8 cellular contexts compared by ENCODE assay signal in the genomic region with DNA sequence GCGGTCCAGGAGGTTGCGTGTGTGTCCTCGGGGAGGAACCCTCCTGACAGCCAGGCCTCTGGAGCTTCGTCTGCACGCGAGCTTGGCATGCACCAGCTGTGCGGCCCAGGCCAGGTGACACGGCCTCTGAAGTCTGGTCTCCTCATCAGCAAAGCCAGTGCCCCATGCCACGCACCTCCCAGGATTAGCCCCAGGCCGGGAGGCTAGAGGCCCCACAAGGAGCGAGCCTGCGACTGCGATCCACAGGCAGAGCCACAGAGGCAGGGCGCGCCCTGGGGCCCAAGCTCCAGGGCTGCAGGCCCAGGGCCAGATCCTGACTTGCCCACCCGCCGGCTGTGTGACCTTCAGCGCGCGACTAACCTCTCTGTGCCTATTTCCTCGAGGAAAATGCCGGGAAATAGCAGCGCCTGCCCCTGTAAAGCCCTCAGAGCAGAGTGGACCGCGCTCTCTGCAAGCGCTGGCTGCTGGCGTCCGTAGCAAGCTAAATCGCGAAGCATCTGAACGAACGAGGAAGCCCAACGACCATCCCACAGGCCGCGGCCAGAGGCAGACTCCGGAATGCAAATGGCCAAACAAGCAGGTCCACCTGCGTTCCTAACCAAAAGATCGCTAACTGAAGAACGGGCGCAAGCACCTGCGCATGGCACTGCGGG. TPM values are rescaled to one million over a fixed set of nuclear protein-coding genes. Genes with fewer than 3 reads are reported as not detected.
DNase-seq lines count a peak whose midpoint lies in the region; ATAC-seq and TF ChIP-seq lines count a peak whose summit lies in the region.

No MANE protein-coding gene starts in this region.

- H3K27ac ChIP-seq in adrenal gland (peak overlapping the region in 4 of 5 donors; percentile 40 to 100 (median 86)), testis (peak overlapping the region; percentile 41 to 93)

- H3K4me1 ChIP-seq in adrenal gland (replicated peaks in 1 of 2): peaks cover 6 to 24% of the 10 kb centered on the region in 2 donors
- H3K4me1 ChIP-seq in testis: peaks cover 6% of the 10 kb centered on the region

- 3 to 36% (median 20%) methylated on average over 15 to 42 of the region's 42 CpGs for WGBS in adrenal gland, 4 donors
- 32 to 33% methylated on average over 5 to 42 of the region's 42 CpGs for WGBS in testis, 2 donors

- no peaks in the 10 kb centered on the region for H3K27me3 Mint-ChIP-seq in stimulated activated naive CD8-positive, alpha-beta T cell treated with anti-CD3 and anti-CD28 coated beads, Interleukin-15, Interleukin-2, amounts not matched to agents 100 ng/mL and 50 ng/mL, for 24 hours

- peaks cover 37% of the 10 kb centered on the region for H3K4me1 Mint-ChIP-seq in stimulated activated naive CD8-positive, alpha-beta T cell treated with anti-CD3 and anti-CD28 coated beads, Interleukin-15, Interleukin-2, amounts not matched to agents 100 ng/mL and 50 ng/mL, for 24 hours (ENCODE audit: low read depth)

- intact Hi-C loops in adrenal gland (cut with DNase I): no loop called here
- intact Hi-C loops in left colon (cut with DNase I, micrococcal nuclease): no loop called here
- intact Hi-C loops in testis (cut with DNase I; ENCODE audit: low total_unique reads): no loop called here

- no peak overlapping the region for H3K27ac Mint-ChIP-seq in stimulated activated naive CD8-positive, alpha-beta T cell treated with anti-CD3 and anti-CD28 coated beads, Interleukin-15, Interleukin-2, amounts not matched to agents 100 ng/mL and 50 ng/mL, for 24 hours

- H3K4me3 ChIP-seq in adrenal gland (peak overlapping the region in 2 of 4 donors; percentile 26 to 91), testis (peak overlapping the region; percentile 45 to 65)

- H3K9me3 Mint-ChIP-seq in stimulated activated naive CD8-positive, alpha-beta T cell treated with anti-CD3 and anti-CD28 coated beads, Interleukin-15, Interleukin-2, amounts not matched to agents 100 ng/mL and 50 ng/mL, for 24 hours: no peaks in the 10 kb centered on the region

- TF ChIP-seq CTCF in adrenal gland (IDR thresholded peaks at IDR 0.05): peak in 1 of 6 experiments; percentile 5
- TF ChIP-seq CTCF in testis (IDR thresholded peaks at IDR 0.05): no peak

- H3K36me3 ChIP-seq in adrenal gland (replicated peaks in 1 of 2): peaks cover 0 to 33% of the 10 kb centered on the region in 2 donors
- H3K36me3 ChIP-seq in testis (ENCODE audit: low read depth, missing control alignments): no peaks in the 10 kb centered on the region

- no peak for DNase-seq in stimulated activated naive CD8-positive, alpha-beta T cell treated with anti-CD3 and anti-CD28 coated beads, Interleukin-15, Interleukin-2, amounts not matched to agents 100 U/mL and 50 U/mL, for 24 hours
- DNase-seq in adrenal gland (peak in 3 of 7 donors; percentile 33 to 63 (median 41)), left colon (peak in 1 of 2 donors; percentile 30), testis (no peak), NCI-H2081 treated with DMSO at 0.1 percent for 48 hours (lab: John Stamatoyannopoulos, UW) (no peak), DMS153 (lab: John Stamatoyannopoulos, UW) (no peak)
- DNase-seq in activated CD4-positive, alpha-beta T cell treated with anti-CD3 and anti-CD28 coated beads, Interleukin-2, amount 50 U/mL, for 1 hour: no peak

- TF ChIP-seq POLR2A in adrenal gland (IDR thresholded peaks at IDR 0.05) (no peak), testis (IDR thresholded peaks at IDR 0.05) (no peak)

- H3K9me3 ChIP-seq in adrenal gland (replicated peaks in 1 of 3) (no peaks in the 10 kb centered on the region), testis (no peaks in the 10 kb centered on the region)

- H3K36me3 Mint-ChIP-seq in stimulated activated naive CD8-positive, alpha-beta T cell treated with anti-CD3 and anti-CD28 coated beads, Interleukin-15, Interleukin-2, amounts not matched to agents 100 ng/mL and 50 ng/mL, for 24 hours (ENCODE audit: low read depth): peaks cover 25% of the 10 kb centered on the region

- H3K27me3 ChIP-seq in adrenal gland (no peaks in the 10 kb centered on the region), testis (no peaks in the 10 kb centered on the region)

- peak overlapping the region; percentile 77 for H3K4me3 Mint-ChIP-seq in stimulated activated naive CD8-positive, alpha-beta T cell treated with anti-CD3 and anti-CD28 coated beads, Interleukin-15, Interleukin-2, amounts not matched to agents 100 ng/mL and 50 ng/mL, for 24 hours

- ATAC-seq in stimulated activated naive CD8-positive, alpha-beta T cell treated with anti-CD3 and anti-CD28 coated beads, Interleukin-15, Interleukin-2, amounts not matched to agents 100 U/mL and 50 U/mL, for 24 hours: no peak
- peak; percentile 29 for ATAC-seq in left colon

RNA-seq across cellular contexts. Expression of gene BTBD6, which starts 0.5 kb away (rescaled TPM):
- total RNA-seq in adrenal gland: 10 to 100 TPM; 24.0 to 43.3 (median 33.6) TPM
- polyA plus RNA-seq in adrenal gland: 10 to 100 TPM; 14.3 to 78.5 (median 72.6) TPM
- total RNA-seq in left colon: 10 to 100 TPM; 52.5 to 53.6 TPM
- 10 to 100 TPM; 84.1 to 97.6 TPM for total RNA-seq in testis
- polyA plus RNA-seq in testis (ENCODE audit: insufficient read depth, low read depth, low replicate concordance): 120 TPM

RNA-seq across cellular contexts. Expression of gene BRF1, which starts 53.0 kb away (rescaled TPM):
- total RNA-seq in adrenal gland (10 to 100 TPM; 20.0 to 96.9 (median 40.3) TPM), left colon (10 to 100 TPM; 29.9 to 35.1 TPM), testis (100 to 1,000 TPM in 1 of 2 donors, 10 to 100 TPM in 1; 95.3 to 112 TPM)
- polyA plus RNA-seq in adrenal gland (10 to 100 TPM; 20.0 to 94.3 (median 35.8) TPM), testis (ENCODE audit: insufficient read depth, low read depth, low replicate concordance) (30.3 TPM)
